ENCODE assay signal across 26 cellular contexts in the genomic region with DNA sequence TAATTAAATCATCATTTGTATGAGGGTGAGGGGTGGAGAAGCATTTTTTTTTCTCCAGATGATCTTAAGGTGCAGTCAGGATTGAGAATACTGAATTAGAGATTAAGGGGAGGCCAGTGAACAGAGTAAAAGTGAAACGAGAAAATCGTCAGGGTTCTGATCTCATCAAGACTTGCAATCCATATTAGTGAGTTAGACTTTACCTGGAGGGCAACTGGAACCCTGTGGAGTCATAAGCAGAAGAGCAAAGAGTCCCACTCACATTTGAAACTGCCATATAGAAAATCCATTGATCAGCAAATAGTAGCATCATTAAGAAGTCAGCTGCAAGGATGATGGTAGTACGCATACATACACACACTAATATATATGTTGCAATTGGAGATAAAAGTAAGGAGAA.
"Had no signal": no experiment of that assay in that cellular context is flagged by ENCODE, and none has a peak within 500 bp of the region (broad histone marks: within the 10 kb centered on the region; RNA-seq: fewer than 3 reads in every experiment).

No MANE protein-coding gene starts in this region.

- H3K4me3 ChIP-seq: esophagus squamous epithelium, lower lobe of right lung, ovary, psoas muscle, sigmoid colon, testis, tibial artery had no signal

- H3K36me3 ChIP-seq: esophagus squamous epithelium, lower lobe of right lung, ovary, sigmoid colon, tibial artery had no signal

- H3K27me3 Mint-ChIP-seq: dendritic cell treated with granulocyte-macrophage colony-stimulating factor and Interleukin-4, amounts not matched to agents 40 ng/mL and 50 ng/mL, for 4 days; memory B cell; stimulated activated memory B cell treated with anti-CD40 and anti-IgM and Interleukin-4, amounts not matched to agents 10 μg/mL and 1 μg/mL and 100 μg/mL, for 72 hours had no signal

- H3K9me3 ChIP-seq: esophagus squamous epithelium, lower lobe of right lung, ovary, sigmoid colon, testis, tibial artery had no signal

- H3K27me3 ChIP-seq: esophagus squamous epithelium, ovary, sigmoid colon, testis, tibial artery had no signal

- H3K27ac Mint-ChIP-seq: dendritic cell treated with granulocyte-macrophage colony-stimulating factor and Interleukin-4, amounts not matched to agents 40 ng/mL and 50 ng/mL, for 4 days; endodermal cell; immature natural killer cell; memory B cell; natural killer cell; stimulated activated memory B cell treated with anti-CD40 and anti-IgM and Interleukin-4, amounts not matched to agents 10 μg/mL and 1 μg/mL and 100 μg/mL, for 72 hours; type B pancreatic cell had no signal

- H3K9me3 Mint-ChIP-seq: dendritic cell treated with granulocyte-macrophage colony-stimulating factor and Interleukin-4, amounts not matched to agents 40 ng/mL and 50 ng/mL, for 4 days; stimulated activated memory B cell treated with anti-CD40 and anti-IgM and Interleukin-4, amounts not matched to agents 10 μg/mL and 1 μg/mL and 100 μg/mL, for 72 hours; type B pancreatic cell had no signal

- H3K4me1 Mint-ChIP-seq: immature natural killer cell; memory B cell; natural killer cell; stimulated activated memory B cell treated with anti-CD40 and anti-IgM and Interleukin-4, amounts not matched to agents 10 μg/mL and 1 μg/mL and 100 μg/mL, for 72 hours had no signal

- H3K27ac ChIP-seq: esophagus squamous epithelium, lower lobe of right lung, ovary, psoas muscle, sigmoid colon, testis, tibial artery had no signal

- H3K4me3 Mint-ChIP-seq: dendritic cell treated with granulocyte-macrophage colony-stimulating factor and Interleukin-4, amounts not matched to agents 40 ng/mL and 50 ng/mL, for 4 days; endodermal cell; immature natural killer cell; memory B cell; natural killer cell; stimulated activated memory B cell treated with anti-CD40 and anti-IgM and Interleukin-4, amounts not matched to agents 10 μg/mL and 1 μg/mL and 100 μg/mL, for 72 hours; type B pancreatic cell had no signal

- ATAC-seq: left ventricle myocardium superior; lower lobe of right lung; natural killer cell; psoas muscle; right cardiac atrium; stimulated activated memory B cell treated with anti-CD40 and anti-IgM and Interleukin-4, amounts not matched to agents 10 μg/mL and 1 μg/mL and 100 μg/mL, for 72 hours; stimulated activated naive CD8-positive, alpha-beta T cell treated with anti-CD3 and anti-CD28 coated beads, Interleukin-15, Interleukin-2, amounts not matched to agents 100 U/mL and 50 U/mL, for 24 hours had no signal

- H3K4me1 ChIP-seq: lower lobe of right lung, psoas muscle, sigmoid colon, testis had no signal

- FAIRE-seq: frontal cortex had no signal

- DNase-seq: effector CD8-positive, alpha-beta T cell; endodermal cell; erythroblast; esophagus squamous epithelium; hypothalamus; immature natural killer cell; islet precursor cell; left ventricle myocardium superior; lower lobe of right lung; natural killer cell; occipital lobe; ovary; posterior cingulate gyrus; psoas muscle; right cardiac atrium; sigmoid colon; stimulated activated CD4-positive, alpha-beta T cell treated with anti-CD3 and anti-CD28 coated beads, Interleukin-4, amount 100 ng/mL, for 4 hours; stimulated activated naive CD8-positive, alpha-beta T cell treated with anti-CD3 and anti-CD28 coated beads, Interleukin-15, Interleukin-2, amounts not matched to agents 100 U/mL and 50 U/mL, for 24 hours; substantia nigra; testis; tibial artery had no signal

- H3K36me3 Mint-ChIP-seq: immature natural killer cell; memory B cell; natural killer cell; stimulated activated memory B cell treated with anti-CD40 and anti-IgM and Interleukin-4, amounts not matched to agents 10 μg/mL and 1 μg/mL and 100 μg/mL, for 72 hours; type B pancreatic cell had no signal
